In the genomic region with DNA sequence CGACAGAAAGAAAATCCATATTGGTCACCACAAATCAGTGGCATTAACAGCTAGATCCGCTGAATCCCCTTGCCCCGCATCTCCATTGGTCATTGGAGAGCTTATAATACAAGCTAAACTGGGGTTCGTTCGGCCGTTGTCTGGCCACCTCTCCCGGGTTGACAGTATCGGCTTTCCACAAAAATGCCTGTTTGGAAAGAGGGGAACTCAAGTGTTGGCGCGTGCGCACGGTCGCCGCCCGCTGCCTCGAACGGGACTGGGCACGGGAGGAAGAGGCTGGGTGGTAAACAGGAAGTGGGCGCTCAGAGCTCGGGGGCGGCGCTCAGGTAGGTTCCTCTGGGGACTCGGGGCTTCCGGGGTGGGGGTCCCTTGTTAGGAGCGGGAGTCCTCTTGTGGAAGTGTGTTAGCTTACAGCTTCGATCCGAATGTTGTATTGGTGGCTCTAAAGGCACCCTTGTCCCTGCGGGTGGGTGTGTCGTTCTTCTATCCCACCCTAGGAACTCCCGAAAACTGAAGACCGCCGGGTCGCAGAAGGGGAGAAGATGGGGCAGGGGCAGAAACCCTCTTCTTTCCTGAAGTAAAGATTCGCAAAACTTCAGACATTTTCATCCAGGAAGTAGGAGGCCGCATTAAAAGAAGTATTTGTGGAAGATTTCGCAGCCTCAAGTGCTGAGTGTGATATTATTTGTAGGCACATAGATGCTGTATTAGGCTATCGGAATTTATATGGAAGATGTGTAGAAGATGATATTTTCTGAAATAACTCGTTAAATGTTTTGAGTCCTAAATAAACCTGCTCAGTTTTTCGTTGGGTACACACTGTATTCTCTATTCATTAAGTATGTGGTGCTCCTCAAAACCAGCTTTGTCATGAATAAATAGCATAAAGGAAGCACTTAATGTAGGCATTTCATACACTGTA, we compare ENCODE assay signal across 8 cellular contexts. TPM values are rescaled to one million over a fixed set of nuclear protein-coding genes. Genes with fewer than 3 reads are reported as not detected.
DNase-seq lines count a peak whose midpoint lies in the region; ATAC-seq, FAIRE-seq and TF ChIP-seq lines count a peak whose summit lies in the region.

No MANE protein-coding gene starts in this region.

- FAIRE-seq in GM19239 (lab: Jason Lieb, UNC) = peak; percentile 94

- peak overlapping the region; percentile 99 for H3K27ac ChIP-seq in BLaER1

- no peaks in the 10 kb centered on the region for H3K27me3 ChIP-seq in BLaER1

- H3K4me2 ChIP-seq in BLaER1 = peak overlapping the region; percentile 67

- no peaks in the 10 kb centered on the region for H3K27me3 Mint-ChIP-seq in activated CD4-positive, alpha-beta T cell treated with anti-CD3 and anti-CD28 coated beads for 36 hours

- no peaks in the 10 kb centered on the region for H3K9me3 Mint-ChIP-seq in activated CD4-positive, alpha-beta T cell treated with anti-CD3 and anti-CD28 coated beads for 36 hours (ENCODE audit: low read depth)

- CTCF ChIA-PET in activated CD4-positive, alpha-beta T cell treated with anti-CD3 and anti-CD28 coated beads for 36 hours (lab: Charles Lee) = interaction anchor here (0.9 to 1.7 kb wide), 3 partner anchors 12 to 431 kb away, joined by 3 to 8 read pairs (median 3); no protein-coding TSS in a partner anchor

- H3K36me3 ChIP-seq in BLaER1 = peaks cover 25% of the 10 kb centered on the region

- POLR2A ChIA-PET in activated CD4-positive, alpha-beta T cell treated with anti-CD3 and anti-CD28 coated beads for 36 hours (lab: Charles Lee) = interaction anchor here (0.7 to 1.7 kb wide), 3 partner anchors 12 to 94 kb away, joined by 3 to 8 read pairs (median 6); no protein-coding TSS in a partner anchor

- H3K36me3 Mint-ChIP-seq in activated CD4-positive, alpha-beta T cell treated with anti-CD3 and anti-CD28 coated beads for 36 hours (ENCODE audit: low read depth) = peaks cover 30% of the 10 kb centered on the region

- no peaks in the 10 kb centered on the region for H3K9me3 ChIP-seq in BLaER1

- H3K4me1 Mint-ChIP-seq in activated CD4-positive, alpha-beta T cell treated with anti-CD3 and anti-CD28 coated beads for 36 hours = peaks cover 37% of the 10 kb centered on the region

- intact Hi-C loops in activated CD4-positive, alpha-beta T cell treated with anti-CD3 and anti-CD28 coated beads for 36 hours (cut with DNase I, micrococcal nuclease) = loop anchor here (1.0 to 10.0 kb wide), 6 partner anchors 59 to 986 kb away; a partner anchor contains a TSS

- ATAC-seq in HG03442 (IDR thresholded peaks at IDR 0.05; ENCODE audit: unreplicated experiment) = peak; percentile 67
- ATAC-seq in activated CD4-positive, alpha-beta T cell treated with anti-CD3 and anti-CD28 coated beads for 36 hours = peak; percentile 68

- H3K4me3 Mint-ChIP-seq in activated CD4-positive, alpha-beta T cell treated with anti-CD3 and anti-CD28 coated beads for 36 hours = peak overlapping the region; percentile 98

- peak overlapping the region; percentile 99 for H3K9ac ChIP-seq in BLaER1

- H3K27ac Mint-ChIP-seq in activated CD4-positive, alpha-beta T cell treated with anti-CD3 and anti-CD28 coated beads for 36 hours = peak overlapping the region; percentile 100

- H4K20me1 ChIP-seq in BLaER1 = 0 out of 2 replicates have a peak, but pooled peaks cover 5% of the 10 kb centered on the region

- H3K4me1 ChIP-seq in BLaER1 = peaks cover 26% of the 10 kb centered on the region

- TF ChIP-seq CTCF in choroid plexus epithelial cell (conservative IDR thresholded peaks at IDR 0.05; ENCODE audit: low read depth, low read length) = no peak

- DNase-seq in GM19239 (ENCODE audit: insufficient read length, low spot score) (peak; percentile 52), NCI-H510A treated with DMSO at 0.1 percent for 48 hours (lab: John Stamatoyannopoulos, UW) (peak; percentile 92), choroid plexus epithelial cell (ENCODE audit: low read depth) (peak; percentile 96), kidney tubule cell (ENCODE audit: low spot score) (peak; percentile 96)
- peak; percentile 92 for DNase-seq in activated CD4-positive, alpha-beta T cell treated with anti-CD3 and anti-CD28 coated beads for 36 hours
- DNase-seq in stimulated activated CD4-positive, alpha-beta T cell treated with anti-CD3 and anti-CD28 coated beads, Interleukin-1b, Interleukin-23, amount 100 ng/mL, for 24 hours (ENCODE audit: low read depth in 4 of 4, low spot score in 1 of 4) = peak; percentile 64 to 80 (median 74)

- H3K4me3 ChIP-seq in BLaER1 = peak overlapping the region; percentile 97
- H3K4me3 ChIP-seq in choroid plexus epithelial cell (ENCODE audit: low read depth, low read length) = peak overlapping the region; percentile 90

RNA-seq across cellular contexts. Expression of a gene that starts 1.0 kb away (rescaled TPM):
- total RNA-seq in activated CD4-positive, alpha-beta T cell treated with anti-CD3 and anti-CD28 coated beads for 36 hours = 10 to 100 TPM; 37.5 to 42.9 TPM

RNA-seq across cellular contexts. Expression of a gene that starts 1.1 kb away (rescaled TPM):
- total RNA-seq in activated CD4-positive, alpha-beta T cell treated with anti-CD3 and anti-CD28 coated beads for 36 hours = 10 to 100 TPM; 60.1 to 70.7 TPM

RNA-seq across cellular contexts. Expression of a gene that starts 23.6 kb away (rescaled TPM):
- total RNA-seq in activated CD4-positive, alpha-beta T cell treated with anti-CD3 and anti-CD28 coated beads for 36 hours = not detected

Comparison
In these comparisons a context has a peak if more than half of its experiments do, and no peak if none do; other contexts are left out.
1. Peak in every context shown above with its lines: DNase-seq, ATAC-seq, H3K4me3 ChIP-seq and H3K27ac ChIP-seq.